In the genomic region with DNA sequence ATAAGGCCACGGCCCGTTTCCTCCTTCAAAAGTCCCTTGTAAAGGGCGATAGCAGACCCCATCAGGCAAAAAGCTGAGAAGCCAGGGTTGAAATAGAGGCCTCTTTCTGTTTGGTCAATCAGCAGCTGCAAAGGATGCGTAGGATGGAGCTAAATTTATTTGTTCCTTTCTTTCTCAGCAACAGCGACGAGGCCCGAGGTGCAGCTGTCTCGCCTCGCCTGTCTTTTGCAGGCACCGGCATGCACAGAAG, we compare ENCODE assay signal across 8 cellular contexts. TPM values are rescaled to one million over a fixed set of nuclear protein-coding genes. Genes with fewer than 3 reads are reported as not detected.
DNase-seq lines count a peak whose midpoint lies in the region; ATAC-seq and TF ChIP-seq lines count a peak whose summit lies in the region.

No MANE protein-coding gene starts in this region.

- H3K9me3 ChIP-seq in OCI-LY1 (ENCODE audit: low read length) (0 out of 2 replicates have a peak, but pooled peaks cover 2% of the 10 kb centered on the region), vagina (no peaks in the 10 kb centered on the region)

- no peaks in the 10 kb centered on the region for H3K27me3 ChIP-seq in OCI-LY1 (ENCODE audit: insufficient read depth, low read length)
- H3K27me3 ChIP-seq in layer of hippocampus (ENCODE audit: control insufficient read depth, insufficient read depth, low read length) = no peaks in the 10 kb centered on the region
- no peaks in the 10 kb centered on the region for H3K27me3 ChIP-seq in vagina

- H3K9me3 Mint-ChIP-seq in activated CD4-positive, alpha-beta T cell treated with anti-CD3 and anti-CD28 coated beads, Interleukin-2, amount 10 ng/mL, durations not matched to agents 7 days and 5 days = peaks cover 14% of the 10 kb centered on the region

- no peaks in the 10 kb centered on the region for H3K79me2 ChIP-seq in OCI-LY1 (ENCODE audit: insufficient read depth, low read length)

- H3K9ac ChIP-seq in OCI-LY1 (ENCODE audit: low read length) = peak overlapping the region; percentile 55

- H3K4me3 Mint-ChIP-seq in activated CD4-positive, alpha-beta T cell treated with anti-CD3 and anti-CD28 coated beads, Interleukin-2, amount 10 ng/mL, durations not matched to agents 7 days and 5 days = peak overlapping the region; percentile 68

- intact Hi-C loops in vagina (cut with DNase I) = no loop called here

- no peaks in the 10 kb centered on the region for H3K9me2 ChIP-seq in OCI-LY1 (ENCODE audit: low read depth, low read length)

- H3K4me1 ChIP-seq in OCI-LY1 (ENCODE audit: insufficient read depth, low read length, severe bottlenecking) (peaks cover 24% of the 10 kb centered on the region), vagina (peaks cover 15% of the 10 kb centered on the region)

- H3K4me3 ChIP-seq in OCI-LY1 (ENCODE audit: low read depth, low read length, poor library complexity, severe bottlenecking) (peak overlapping the region; percentile 46), vagina (no peak overlapping the region)

- H3K4me1 Mint-ChIP-seq in activated CD4-positive, alpha-beta T cell treated with anti-CD3 and anti-CD28 coated beads, Interleukin-2, amount 10 ng/mL, durations not matched to agents 7 days and 5 days = peaks cover 57% of the 10 kb centered on the region

- peaks cover 13% of the 10 kb centered on the region for H3K36me3 Mint-ChIP-seq in activated CD4-positive, alpha-beta T cell treated with anti-CD3 and anti-CD28 coated beads, Interleukin-2, amount 10 ng/mL, durations not matched to agents 7 days and 5 days (ENCODE audit: low read depth)

- peak; percentile 53 for ATAC-seq in HG02763 (IDR thresholded peaks at IDR 0.05; ENCODE audit: unreplicated experiment)

- H3K27me3 Mint-ChIP-seq in activated CD4-positive, alpha-beta T cell treated with anti-CD3 and anti-CD28 coated beads, Interleukin-2, amount 10 ng/mL, durations not matched to agents 7 days and 5 days = peaks cover 2% of the 10 kb centered on the region

- H4K20me1 ChIP-seq in OCI-LY1 (ENCODE audit: insufficient read depth, low read length) = no peaks in the 10 kb centered on the region

- H2AFZ ChIP-seq in OCI-LY1 (ENCODE audit: low read length) = peak overlapping the region; percentile 3; the same call in 1 of the 2 replicates

- H3F3A ChIP-seq in OCI-LY1 (ENCODE audit: insufficient read depth, low read length) = no peaks in the 10 kb centered on the region; the same call in 1 of the 2 replicates

- peak overlapping the region; percentile 96 for H3K27ac ChIP-seq in OCI-LY1 (ENCODE audit: low read depth, low read length, poor library complexity, severe bottlenecking)
- H3K27ac ChIP-seq in layer of hippocampus (ENCODE audit: low read depth, low read length) = peak overlapping the region; percentile 64
- H3K27ac ChIP-seq in vagina = peak overlapping the region; percentile 72

- TF ChIP-seq POLR2A in vagina (IDR thresholded peaks at IDR 0.05) = no peak

- CTCF ChIA-PET in activated CD4-positive, alpha-beta T cell treated with anti-CD3 and anti-CD28 coated beads, Interleukin-2, amount 10 ng/mL, durations not matched to agents 7 days and 5 days (lab: Charles Lee) = interaction anchor here (1.1 to 1.7 kb wide), 5 partner anchors 9 to 41 kb away, joined by 3 to 5 read pairs (median 4); no protein-coding TSS in a partner anchor

- H3K27ac Mint-ChIP-seq in activated CD4-positive, alpha-beta T cell treated with anti-CD3 and anti-CD28 coated beads, Interleukin-2, amount 10 ng/mL, durations not matched to agents 7 days and 5 days = peak overlapping the region; percentile 99

- no peak for DNase-seq in activated CD4-positive, alpha-beta T cell treated with anti-CD3 and anti-CD28 coated beads, Interleukin-2, amount 10 ng/mL, durations not matched to agents 7 days and 5 days
- no peak for DNase-seq in activated CD4-positive, alpha-beta T cell treated with anti-CD3 and anti-CD28 coated beads, Interleukin-2, amount 50 U/mL, for 48 hours
- DNase-seq in vagina (ENCODE audit: extremely low spot score in 2 of 2) (no peak), NCI-H446 treated with DMSO at 0.1 percent for 48 hours (lab: John Stamatoyannopoulos, UW) (no peak), putamen (ENCODE audit: low spot score) (no peak)

- no peaks in the 10 kb centered on the region for H3K36me3 ChIP-seq in OCI-LY1 (ENCODE audit: insufficient read depth, low read length)
- no peaks in the 10 kb centered on the region for H3K36me3 ChIP-seq in vagina

- peak overlapping the region; percentile 81 for H3K4me2 ChIP-seq in OCI-LY1 (ENCODE audit: low read length)

- TF ChIP-seq CTCF in OCI-LY1 (IDR thresholded peaks at IDR 0.05; ENCODE audit: low read length) = no peak
- no peak for TF ChIP-seq CTCF in vagina (IDR thresholded peaks at IDR 0.05)

- POLR2A ChIA-PET in activated CD4-positive, alpha-beta T cell treated with anti-CD3 and anti-CD28 coated beads, Interleukin-2, amount 10 ng/mL, durations not matched to agents 7 days and 5 days (lab: Charles Lee) = interaction anchor here (0.5 to 1.4 kb wide), 3 partner anchors 9 to 55 kb away, joined by 3 to 4 read pairs (median 3); no protein-coding TSS in a partner anchor

RNA-seq across cellular contexts. Expression of a gene that starts 0.2 kb away (rescaled TPM):
- 1 to 10 TPM; 1.0 to 1.5 TPM for total RNA-seq in activated CD4-positive, alpha-beta T cell treated with anti-CD3 and anti-CD28 coated beads, Interleukin-2, amount 10 ng/mL, durations not matched to agents 7 days and 5 days
- total RNA-seq in vagina = not detected
